Comparison of ENCODE assay signal across 13 cellular contexts in the genomic region with DNA sequence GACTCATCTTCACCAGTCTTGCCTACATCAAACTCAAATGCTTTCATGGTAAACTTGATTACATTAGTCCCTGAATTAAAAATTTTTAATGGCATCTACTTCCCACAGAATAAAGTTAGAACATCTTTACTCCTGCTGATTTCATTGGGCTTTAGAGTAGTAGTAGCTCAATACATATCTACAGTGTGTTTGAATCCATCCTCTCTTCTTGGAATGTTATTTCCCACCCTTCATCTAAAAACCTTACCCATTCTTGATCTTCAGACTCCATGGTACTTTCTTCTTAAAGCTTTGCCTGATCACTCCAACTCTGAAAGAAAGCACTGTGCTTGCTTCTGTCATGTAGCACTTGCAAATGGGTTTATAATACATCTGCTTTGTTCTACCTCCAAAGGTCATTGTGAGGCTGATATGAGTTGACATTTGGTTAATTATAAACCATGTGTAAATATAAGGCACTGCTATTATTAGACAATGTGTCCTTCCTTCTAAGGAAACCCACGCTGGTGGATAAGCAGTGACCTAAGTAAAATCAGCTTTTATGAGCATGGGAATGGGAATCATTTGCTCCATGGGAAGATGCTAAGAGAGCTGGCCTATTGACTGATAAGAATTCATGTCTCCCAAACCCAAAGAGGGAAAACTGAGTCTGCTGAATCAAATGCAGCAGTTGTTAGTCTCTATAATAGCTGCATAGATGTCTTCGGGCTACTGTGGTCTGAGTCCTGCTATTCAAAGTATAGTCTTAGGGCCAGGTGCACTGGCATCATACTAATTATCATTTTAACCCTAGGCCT. TPM values are rescaled to one million over a fixed set of nuclear protein-coding genes. Genes with fewer than 3 reads are reported as not detected.
DNase-seq lines count a peak whose midpoint lies in the region; ATAC-seq lines count a peak whose summit lies in the region.
"Had no signal": no experiment of that assay in that cellular context is flagged by ENCODE, and none has a peak within 500 bp of the region (broad histone marks: within the 10 kb centered on the region; RNA-seq: fewer than 3 reads in every experiment).

No MANE protein-coding gene starts in this region.

- DNase-seq in left colon (no peak), GM19240 (ENCODE audit: insufficient read length, low spot score) (no peak), DMS79 treated with DMSO at 0.1 percent for 48 hours (lab: John Stamatoyannopoulos, UW) (no peak), posterior cingulate gyrus (no peak)
- DNase-seq in stimulated activated naive CD8-positive, alpha-beta T cell treated with anti-CD3 and anti-CD28 coated beads, Interleukin-15, Interleukin-2, amounts not matched to agents 100 U/mL and 50 U/mL, for 24 hours, result no peak
- DNase-seq: activated CD4-positive, alpha-beta T cell treated with anti-CD3 and anti-CD28 coated beads, Interleukin-2, amount 50 U/mL, for 1 hour; activated naive CD4-positive, alpha-beta T cell treated with Interleukin-2 at 50 U/mL for 16 hours; NCI-H1417; NCI-H774 had no signal

- intact Hi-C loops in left colon (cut with DNase I, micrococcal nuclease) (no loop called here), posterior cingulate gyrus (cut with DNase I) (no loop called here)

- peak; percentile 86 for ATAC-seq in GM18511 (IDR thresholded peaks at IDR 0.05; ENCODE audit: unreplicated experiment)
- ATAC-seq in GM21529 (IDR thresholded peaks at IDR 0.05; ENCODE audit: unreplicated experiment), result peak; percentile 80
- peak; percentile 90 for ATAC-seq in HG03342 (IDR thresholded peaks at IDR 0.05; ENCODE audit: unreplicated experiment)
- ATAC-seq in left colon, result peak; percentile 93
- ATAC-seq in stimulated activated naive CD8-positive, alpha-beta T cell treated with anti-CD3 and anti-CD28 coated beads, Interleukin-15, Interleukin-2, amounts not matched to agents 100 U/mL and 50 U/mL, for 24 hours, result no peak
- ATAC-seq: GM23338 had no signal

RNA-seq across cellular contexts. Expression of a gene that starts 7.5 kb away (rescaled TPM):
- 10 to 100 TPM; 28.6 to 41.9 TPM for total RNA-seq in left colon
